Comparison of ENCODE assay signal across 8 cellular contexts in the genomic region with DNA sequence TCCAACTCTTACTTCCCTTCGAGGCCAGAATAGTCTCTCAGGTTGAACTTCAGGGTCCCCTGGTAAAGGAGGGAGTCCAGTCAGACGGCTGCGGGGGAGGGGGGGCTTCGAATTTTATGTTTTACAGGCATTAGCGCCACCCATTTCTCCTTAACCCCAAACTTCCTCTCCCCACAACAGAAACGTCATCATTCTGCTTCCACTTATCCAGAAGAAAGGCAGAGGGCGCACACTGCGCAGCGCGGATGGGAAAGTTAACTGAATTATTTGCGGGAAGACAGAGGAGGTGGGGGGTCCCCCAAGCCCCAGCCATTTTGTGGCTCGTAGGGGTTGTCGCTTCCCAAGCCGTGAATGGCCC. TPM values are rescaled to one million over a fixed set of nuclear protein-coding genes. Genes with fewer than 3 reads are reported as not detected.
DNase-seq lines count a peak whose midpoint lies in the region; ATAC-seq and TF ChIP-seq lines count a peak whose summit lies in the region.

No MANE protein-coding gene starts in this region.

- POLR2A ChIA-PET in AG04449 (lab: Yijun Ruan, JAX) = interaction anchor here (0.8 to 1.4 kb wide), 3 partner anchors 9 to 28 kb away, joined by 3 to 4 read pairs (median 3); no protein-coding TSS in a partner anchor
- POLR2A ChIA-PET in activated naive CD8-positive, alpha-beta T cell treated with anti-CD3 and anti-CD28 coated beads, Interleukin-2, amount 10 ng/mL, durations not matched to agents 7 days and 5 days (lab: Charles Lee) = interaction anchor here (0.9 to 6.5 kb wide), 15 partner anchors 8 to 311 kb away, joined by 3 to 80 read pairs (median 14); partner anchors contain the start of genes C21orf58, DIP2A, PCNT and S100B

- ATAC-seq in HG03457 (IDR thresholded peaks at IDR 0.05; ENCODE audit: unreplicated experiment) (peak; percentile 18), Right ventricle myocardium superior (ENCODE audit: poor library complexity) (peak; percentile 47), omental fat pad (ENCODE audit: low FRiP score) (peak; percentile 86), GM19328 (IDR thresholded peaks at IDR 0.05; ENCODE audit: unreplicated experiment) (no peak)
- ATAC-seq in activated naive CD8-positive, alpha-beta T cell treated with anti-CD3 and anti-CD28 coated beads, Interleukin-2, amount 10 ng/mL, durations not matched to agents 7 days and 5 days (ENCODE audit: low read depth) = peak; percentile 13

- TF ChIP-seq CTCF in AG04449 (IDR thresholded peaks at IDR 0.05; ENCODE audit: insufficient read depth, low read length, missing control alignments) (peak; percentile 48), GM12873 (IDR thresholded peaks at IDR 0.05; ENCODE audit: insufficient read depth, low read depth, low read length, missing control alignments) (peak; percentile 25), omental fat pad (IDR thresholded peaks at IDR 0.05) (no peak)

- CTCF ChIA-PET in AG04449 (lab: Yijun Ruan, JAX) = interaction anchor here (0.8 to 2.4 kb wide), 8 partner anchors 9 to 309 kb away, joined by 3 to 10 read pairs (median 4); a partner anchor contains a TSS

- H3K4me3 ChIP-seq in AG04449 (ENCODE audit: low read depth, low read length) = peak overlapping the region; percentile 100

- DNase-seq in AG04449 (ENCODE audit: low read depth, low spot score) (peak; percentile 44), NCI-H524 (lab: John Stamatoyannopoulos, UW) (peak; percentile 77 to 87), Right ventricle myocardium superior (peak; percentile 81), omental fat pad (ENCODE audit: low spot score) (no peak)
- no peak for DNase-seq in activated naive CD8-positive, alpha-beta T cell treated with anti-CD3 and anti-CD28 coated beads, Interleukin-2, amount 10 ng/mL, durations not matched to agents 7 days and 5 days

- H3K4me3 Mint-ChIP-seq in activated naive CD8-positive, alpha-beta T cell treated with anti-CD3 and anti-CD28 coated beads, Interleukin-2, amount 10 ng/mL, durations not matched to agents 7 days and 5 days = peak overlapping the region; percentile 89

- peak overlapping the region; percentile 94 for H3K27ac Mint-ChIP-seq in activated naive CD8-positive, alpha-beta T cell treated with anti-CD3 and anti-CD28 coated beads, Interleukin-2, amount 10 ng/mL, durations not matched to agents 7 days and 5 days

- H3K4me1 Mint-ChIP-seq in activated naive CD8-positive, alpha-beta T cell treated with anti-CD3 and anti-CD28 coated beads, Interleukin-2, amount 10 ng/mL, durations not matched to agents 7 days and 5 days = peaks cover 57% of the 10 kb centered on the region

- H3K36me3 Mint-ChIP-seq in activated naive CD8-positive, alpha-beta T cell treated with anti-CD3 and anti-CD28 coated beads, Interleukin-2, amount 10 ng/mL, durations not matched to agents 7 days and 5 days = peaks cover 13% of the 10 kb centered on the region

- H3K9me3 Mint-ChIP-seq in activated naive CD8-positive, alpha-beta T cell treated with anti-CD3 and anti-CD28 coated beads, Interleukin-2, amount 10 ng/mL, durations not matched to agents 7 days and 5 days = no peaks in the 10 kb centered on the region

- intact Hi-C loops in Right ventricle myocardium superior (cut with DNase I) = no loop called here

- H3K27me3 Mint-ChIP-seq in activated naive CD8-positive, alpha-beta T cell treated with anti-CD3 and anti-CD28 coated beads, Interleukin-2, amount 10 ng/mL, durations not matched to agents 7 days and 5 days = no peaks in the 10 kb centered on the region

RNA-seq across cellular contexts. Expression of gene PRMT2, which starts 0.5 kb away (rescaled TPM):
- total RNA-seq in activated naive CD8-positive, alpha-beta T cell treated with anti-CD3 and anti-CD28 coated beads, Interleukin-2, amount 10 ng/mL, durations not matched to agents 7 days and 5 days = 100 to 1,000 TPM; 153 to 157 TPM
- total RNA-seq in Right ventricle myocardium superior (49.8 TPM), omental fat pad (10 to 100 TPM; 77.0 to 87.8 (median 82.3) TPM)

RNA-seq across cellular contexts. Expression of gene S100B, which starts 30.1 kb away (rescaled TPM):
- total RNA-seq in activated naive CD8-positive, alpha-beta T cell treated with anti-CD3 and anti-CD28 coated beads, Interleukin-2, amount 10 ng/mL, durations not matched to agents 7 days and 5 days = 10 to 100 TPM; 15.8 to 16.3 TPM
- total RNA-seq in Right ventricle myocardium superior = 5.5 TPM
- total RNA-seq in omental fat pad = 100 to 1,000 TPM in 3 of 4 donors, 10 to 100 TPM in 1; 75.0 to 252 (median 113) TPM

Comparison
In these comparisons a context has a peak if more than half of its experiments do, and no peak if none do; other contexts are left out.
1. DNase-seq: peak in AG04449 (single experiment), NCI-H524 (2 of 2) and Right ventricle myocardium superior (single experiment); none in activated naive CD8-positive, alpha-beta T cell treated with anti-CD3 and anti-CD28 coated beads, Interleukin-2, amount 10 ng/mL, durations not matched to agents 7 days and 5 days (single experiment) and omental fat pad (single experiment).
2. CTCF ChIP-seq: peak in AG04449 (single experiment) and GM12873 (single experiment); none in omental fat pad (0 of 3).
3. RNA of gene S100B, which starts 30.1 kb away (total RNA-seq): 75.0 to 252 TPM in omental fat pad; 15.8 to 16.3 TPM in activated naive CD8-positive, alpha-beta T cell treated with anti-CD3 and anti-CD28 coated beads, Interleukin-2, amount 10 ng/mL, durations not matched to agents 7 days and 5 days and 5.5 TPM in Right ventricle myocardium superior (single experiment); every median in the first group is over 4 times any median in the second.